In the genomic region with DNA sequence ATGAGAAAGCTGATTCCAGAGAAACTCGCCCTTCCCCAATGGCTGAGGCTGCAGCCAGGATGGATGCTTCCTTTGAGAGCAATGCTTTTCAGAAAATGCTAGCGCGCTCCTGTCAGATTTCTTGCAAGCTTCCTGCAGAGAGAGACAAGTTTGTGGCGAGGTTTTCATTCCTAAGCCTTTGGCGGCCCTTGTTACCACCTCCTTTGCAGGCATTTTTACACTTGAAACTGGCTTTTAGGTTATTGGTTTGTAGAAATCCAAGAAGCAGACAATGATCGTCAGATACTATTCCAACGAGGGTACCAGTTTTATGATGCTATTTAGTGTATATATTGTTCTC, we compare ENCODE assay signal across 10 cellular contexts. TPM values are rescaled to one million over a fixed set of nuclear protein-coding genes. Genes with fewer than 3 reads are reported as not detected.
DNase-seq lines count a peak whose midpoint lies in the region; ATAC-seq and TF ChIP-seq lines count a peak whose summit lies in the region.
"Had no signal": no experiment of that assay in that cellular context is flagged by ENCODE, and none has a peak within 500 bp of the region (broad histone marks: within the 10 kb centered on the region; RNA-seq: fewer than 3 reads in every experiment).

No MANE protein-coding gene starts in this region.

- no peaks in the 10 kb centered on the region for H3K36me3 Mint-ChIP-seq in HFFc6 (ENCODE audit: low read depth)
- H3K36me3 Mint-ChIP-seq in dendritic cell treated with granulocyte-macrophage colony-stimulating factor and Interleukin-4, amounts not matched to agents 40 ng/mL and 50 ng/mL, for 4 days (ENCODE audit: low read depth), result no peaks in the 10 kb centered on the region
- no peaks in the 10 kb centered on the region for H3K36me3 Mint-ChIP-seq in nephron progenitor cell (ENCODE audit: low read depth)

- CTCF ChIA-PET in AG04449 (lab: Yijun Ruan, JAX), result interaction anchor here (1.0 to 9.6 kb wide), 8 partner anchors 13 to 511 kb away, joined by 3 to 159 read pairs (median 5); no protein-coding TSS in a partner anchor

- POLR2A ChIA-PET in AG04449 (lab: Yijun Ruan, JAX), result no interaction called here

- ATAC-seq in HG03354 (IDR thresholded peaks at IDR 0.05; ENCODE audit: poor library complexity, severe bottlenecking, unreplicated experiment), result no peak
- no peak for ATAC-seq in HG03139 (IDR thresholded peaks at IDR 0.05; ENCODE audit: unreplicated experiment)
- no peak for ATAC-seq in GM18858 (IDR thresholded peaks at IDR 0.05; ENCODE audit: unreplicated experiment)

- no peak for DNase-seq in AG04449 (ENCODE audit: low read depth, low spot score)
- no peak for DNase-seq in HFFc6
- no peak for DNase-seq in nephron progenitor cell
- no peak for DNase-seq in NCI-H510A treated with DMSO at 0.1 percent for 48 hours (lab: John Stamatoyannopoulos, UW)
- DNase-seq: NCI-H2107 had no signal

- peak overlapping the region; percentile 76; the same call in 1 of the 2 replicates for H3K4me3 Mint-ChIP-seq in HFFc6
- H3K4me3 Mint-ChIP-seq in dendritic cell treated with granulocyte-macrophage colony-stimulating factor and Interleukin-4, amounts not matched to agents 40 ng/mL and 50 ng/mL, for 4 days, result peak overlapping the region; percentile 73
- peak overlapping the region; percentile 81 for H3K4me3 Mint-ChIP-seq in nephron progenitor cell

- H3K27me3 Mint-ChIP-seq in HFFc6 (ENCODE audit: insufficient read depth) (peaks cover 51% of the 10 kb centered on the region), nephron progenitor cell (ENCODE audit: low read depth, poor library complexity) (peaks cover 93% of the 10 kb centered on the region)
- H3K27me3 Mint-ChIP-seq in dendritic cell treated with granulocyte-macrophage colony-stimulating factor and Interleukin-4, amounts not matched to agents 40 ng/mL and 50 ng/mL, for 4 days, result peaks cover 86% of the 10 kb centered on the region

- TF ChIP-seq CTCF in AG04449 (IDR thresholded peaks at IDR 0.05; ENCODE audit: insufficient read depth, low read length, missing control alignments), result no peak
- TF ChIP-seq CTCF in HFFc6 (IDR thresholded peaks at IDR 0.05), result no peak
- no peak for TF ChIP-seq CTCF in nephron progenitor cell (IDR thresholded peaks at IDR 0.05)

- H3K4me1 Mint-ChIP-seq in HFFc6 (ENCODE audit: low read depth) (peaks cover 31% of the 10 kb centered on the region), nephron progenitor cell (peaks cover 14% of the 10 kb centered on the region)
- peaks cover 37% of the 10 kb centered on the region for H3K4me1 Mint-ChIP-seq in dendritic cell treated with granulocyte-macrophage colony-stimulating factor and Interleukin-4, amounts not matched to agents 40 ng/mL and 50 ng/mL, for 4 days (ENCODE audit: low read depth)

- peak overlapping the region; percentile 43 for H3K4me3 ChIP-seq in AG04449 (ENCODE audit: low read depth, low read length)

- H3K27ac Mint-ChIP-seq in HFFc6 (no peak overlapping the region), nephron progenitor cell (no peak overlapping the region)
- no peak overlapping the region for H3K27ac Mint-ChIP-seq in dendritic cell treated with granulocyte-macrophage colony-stimulating factor and Interleukin-4, amounts not matched to agents 40 ng/mL and 50 ng/mL, for 4 days

- H3K9me3 Mint-ChIP-seq in HFFc6 (no peaks in the 10 kb centered on the region; the same call in 1 of the 2 replicates), nephron progenitor cell (peaks cover 7% of the 10 kb centered on the region)
- H3K9me3 Mint-ChIP-seq in dendritic cell treated with granulocyte-macrophage colony-stimulating factor and Interleukin-4, amounts not matched to agents 40 ng/mL and 50 ng/mL, for 4 days, result no peaks in the 10 kb centered on the region

- intact Hi-C loops in dendritic cell treated with granulocyte-macrophage colony-stimulating factor and Interleukin-4, amounts not matched to agents 40 ng/mL and 50 ng/mL, for 4 days (cut with micrococcal nuclease), result loop anchor here (5.0 kb wide), 1 partner anchor 292 kb away; no protein-coding TSS in a partner anchor

RNA-seq across cellular contexts. Expression of gene FNDC1, which starts 1.1 kb away (rescaled TPM):
- total RNA-seq in HFFc6 (2021; fragmentation: NEBNext Ultra II Directional; extraction: Animal tissue kit (Norgen Biotek cat#: 25700)), result not detected
- total RNA-seq: G401 had no signal
